Comparison of ENCODE assay signal across 15 cellular contexts in genomic region chr3:30752961-30753360, GRCh38.
A peak's percentile ranks its signal among the peaks of the same experiment; 100 is the strongest.
DNase-seq lines count a peak whose midpoint lies in the region; TF ChIP-seq lines count a peak whose summit lies in the region.
"Had no signal": no experiment of that assay in that cellular context is flagged by ENCODE, and none has a peak within 500 bp of the region (broad histone marks: within the 10 kb centered on the region; RNA-seq: fewer than 3 reads in every experiment).

No MANE protein-coding gene starts in this region.

- no peak overlapping the region for H3K4me3 ChIP-seq in testis
- H3K4me3 ChIP-seq: spleen had no signal

- no peaks in the 10 kb centered on the region for H3K36me3 Mint-ChIP-seq in HFFc6 (ENCODE audit: low read depth)
- no peaks in the 10 kb centered on the region for H3K36me3 Mint-ChIP-seq in osteocyte (ENCODE audit: unreplicated experiment)
- H3K36me3 Mint-ChIP-seq: CD8-positive, alpha-beta T cell; memory B cell had no signal

- peak; percentile 68 for DNase-seq in ACHN
- peak; percentile 46 for DNase-seq in HFFc6
- peak; percentile 65 for DNase-seq in SW480 (ENCODE audit: low spot score)
- peak; percentile 6 for DNase-seq in hepatic stellate cell (ENCODE audit: low spot score)
- DNase-seq in osteocyte (ENCODE audit: extremely low spot score, unreplicated experiment), result no peak
- DNase-seq in testis, result no peak
- DNase-seq in T-helper 1 cell, result no peak
- no peak for DNase-seq in central memory CD4-positive, alpha-beta T cell
- DNase-seq: activated naive CD4-positive, alpha-beta T cell treated with anti-CD3 and anti-CD28 coated beads, Interleukin-2, amount 50 U/mL, for 16 hours; CD8-positive, alpha-beta T cell; NCI-H524; spleen; WERI-Rb-1 had no signal

- H3K9me3 ChIP-seq in testis, result no peaks in the 10 kb centered on the region
- H3K9me3 ChIP-seq: spleen had no signal

- intact Hi-C loops in testis (cut with DNase I; ENCODE audit: low total_unique reads), result no loop called here

- no peak overlapping the region for H3K4me3 Mint-ChIP-seq in HFFc6
- no peak overlapping the region for H3K4me3 Mint-ChIP-seq in osteocyte (ENCODE audit: unreplicated experiment)
- H3K4me3 Mint-ChIP-seq: CD8-positive, alpha-beta T cell; memory B cell; stimulated activated naive CD8-positive, alpha-beta T cell treated with anti-CD3 and anti-CD28 coated beads, Interleukin-15, Interleukin-2, amounts not matched to agents 100 ng/mL and 50 ng/mL, for 24 hours had no signal

- no peaks in the 10 kb centered on the region for H3K27me3 ChIP-seq in testis
- H3K27me3 ChIP-seq: spleen had no signal

- H3K27me3 Mint-ChIP-seq in HFFc6 (ENCODE audit: insufficient read depth), result no peaks in the 10 kb centered on the region
- H3K27me3 Mint-ChIP-seq in osteocyte (ENCODE audit: unreplicated experiment), result no peaks in the 10 kb centered on the region
- H3K27me3 Mint-ChIP-seq: stimulated activated naive CD8-positive, alpha-beta T cell treated with anti-CD3 and anti-CD28 coated beads, Interleukin-15, Interleukin-2, amounts not matched to agents 100 ng/mL and 50 ng/mL, for 24 hours had no signal

- in situ Hi-C loops in ACHN (cut with HindIII; ENCODE audit: low pct_ligation_motif_present, low pct_unique_long_range_greater_than_20kb, low sequenced_read_pairs), result no loop called here

- H3K9me3 Mint-ChIP-seq in HFFc6 (no peaks in the 10 kb centered on the region), osteocyte (ENCODE audit: unreplicated experiment) (no peaks in the 10 kb centered on the region)
- H3K9me3 Mint-ChIP-seq: CD8-positive, alpha-beta T cell; memory B cell; stimulated activated naive CD8-positive, alpha-beta T cell treated with anti-CD3 and anti-CD28 coated beads, Interleukin-15, Interleukin-2, amounts not matched to agents 100 ng/mL and 50 ng/mL, for 24 hours had no signal

- no peaks in the 10 kb centered on the region for H3K4me1 ChIP-seq in testis

- no peaks in the 10 kb centered on the region for H3K36me3 ChIP-seq in testis (ENCODE audit: low read depth, missing control alignments)
- H3K36me3 ChIP-seq: spleen, WERI-Rb-1 had no signal

- TF ChIP-seq POLR2A in testis (IDR thresholded peaks at IDR 0.05), result no peak

- no peak overlapping the region for H3K27ac Mint-ChIP-seq in HFFc6
- H3K27ac Mint-ChIP-seq in osteocyte (ENCODE audit: unreplicated experiment), result no peak overlapping the region
- H3K27ac Mint-ChIP-seq: CD8-positive, alpha-beta T cell; memory B cell; stimulated activated naive CD8-positive, alpha-beta T cell treated with anti-CD3 and anti-CD28 coated beads, Interleukin-15, Interleukin-2, amounts not matched to agents 100 ng/mL and 50 ng/mL, for 24 hours had no signal

- peaks cover 48% of the 10 kb centered on the region for H3K4me1 Mint-ChIP-seq in HFFc6 (ENCODE audit: low read depth)
- peaks cover 9% of the 10 kb centered on the region for H3K4me1 Mint-ChIP-seq in osteocyte (ENCODE audit: unreplicated experiment)

- no peak for TF ChIP-seq CTCF in HFFc6 (IDR thresholded peaks at IDR 0.05)
- no peak for TF ChIP-seq CTCF in osteocyte (IDR thresholded peaks at IDR 0.05)
- TF ChIP-seq CTCF in testis (IDR thresholded peaks at IDR 0.05), result no peak

- WGBS in testis, 2 donors, result 88 to 92% methylated on average over 4 of the region's 4 CpGs

- no peak overlapping the region for H3K27ac ChIP-seq in testis
- H3K27ac ChIP-seq: spleen, WERI-Rb-1 had no signal

Comparison
In these comparisons a context has a peak if more than half of its experiments do, and no peak if none do; other contexts are left out.
1. DNase-seq: peak in ACHN (single experiment), HFFc6 (single experiment), SW480 (single experiment) and hepatic stellate cell (single experiment); none in osteocyte (single experiment), testis (single experiment), T-helper 1 cell (0 of 5) and central memory CD4-positive, alpha-beta T cell (single experiment).